ENCODE assay signal across 27 cellular contexts in the genomic region with DNA sequence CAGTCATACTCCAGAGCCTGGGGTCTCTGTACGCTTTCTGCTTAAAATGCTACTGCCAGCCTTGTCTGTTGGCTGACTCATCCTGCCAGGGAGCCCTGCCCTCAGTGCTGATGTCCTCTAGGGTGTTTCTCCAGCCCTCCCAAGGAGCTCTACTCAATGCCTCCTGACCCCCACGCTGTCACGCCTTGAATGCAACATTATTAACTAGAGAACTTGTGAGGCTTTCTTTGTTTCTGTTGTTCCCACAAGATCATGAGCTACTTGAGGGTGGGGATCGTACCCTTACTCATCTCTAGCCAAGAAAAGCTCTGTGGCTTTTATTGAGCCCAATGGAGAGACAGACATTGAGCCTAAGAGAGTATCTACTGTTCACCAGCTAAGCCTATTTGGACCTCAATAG.
"Had no signal": no experiment of that assay in that cellular context is flagged by ENCODE, and none has a peak within 500 bp of the region (broad histone marks: within the 10 kb centered on the region; RNA-seq: fewer than 3 reads in every experiment).

No MANE protein-coding gene starts in this region.

- H3K36me3 ChIP-seq: colonic mucosa, esophagus muscularis mucosa, gastroesophageal sphincter, left lung, lower lobe of right lung, neural progenitor cell, pancreas, prostate gland, right lobe of liver, spleen, stomach, thoracic aorta had no signal

- H3K9ac ChIP-seq: neural progenitor cell had no signal

- H3K9me3 Mint-ChIP-seq: memory B cell; mesothelial cell of epicardium; natural killer cell; stimulated activated memory B cell treated with anti-CD40 and anti-IgM and Interleukin-4, amounts not matched to agents 10 μg/mL and 1 μg/mL and 100 μg/mL, for 72 hours had no signal

- ATAC-seq: gastroesophageal sphincter; lower lobe of right lung; natural killer cell; stimulated activated memory B cell treated with anti-CD40 and anti-IgM and Interleukin-4, amounts not matched to agents 10 μg/mL and 1 μg/mL and 100 μg/mL, for 72 hours had no signal

- H3K27ac ChIP-seq: colonic mucosa, epithelial cell of prostate, esophagus muscularis mucosa, gastroesophageal sphincter, hepatocyte, left lung, lower lobe of right lung, neural progenitor cell, pancreas, prostate gland, right lobe of liver, stomach, thoracic aorta had no signal

- H3K36me3 Mint-ChIP-seq: natural killer cell had no signal

- H3K4me3 ChIP-seq: colonic mucosa, esophagus muscularis mucosa, gastroesophageal sphincter, hepatocyte, left lung, lower lobe of right lung, neural progenitor cell, pancreas, prostate gland, right lobe of liver, spleen, stomach, thoracic aorta had no signal

- H2AFZ ChIP-seq: hepatocyte, neural progenitor cell had no signal

- H3K27me3 ChIP-seq: colonic mucosa, esophagus muscularis mucosa, gastroesophageal sphincter, hepatocyte, left lung, neural progenitor cell, pancreas, right lobe of liver, spleen, stomach had no signal

- H3K4me3 Mint-ChIP-seq: memory B cell; mesothelial cell of epicardium; natural killer cell; neural progenitor cell; stimulated activated memory B cell treated with anti-CD40 and anti-IgM and Interleukin-4, amounts not matched to agents 10 μg/mL and 1 μg/mL and 100 μg/mL, for 72 hours had no signal

- DNase-seq: caudate nucleus; colonic mucosa; effector CD4-positive, alpha-beta T cell; left lung; lower lobe of right lung; natural killer cell; nucleus accumbens; pancreas; retina; right lobe of liver; spleen; stimulated activated CD4-positive, alpha-beta T cell treated with anti-CD3 and anti-CD28 coated beads, Interleukin-15, amount 100 ng/mL, for 24 hours; stimulated activated CD4-positive, alpha-beta T cell treated with anti-CD3 and anti-CD28 coated beads, Interleukin-1b, Interleukin-23, amount 100 ng/mL, for 48 hours; stimulated activated CD4-positive, alpha-beta T cell treated with anti-CD3 and anti-CD28 coated beads, Interleukin-4, amount 100 ng/mL, for 24 hours; stomach; substantia nigra; trophoblast cell had no signal

- H3K4me2 ChIP-seq: hepatocyte, neural progenitor cell had no signal

- H3K9me3 ChIP-seq: colonic mucosa, esophagus muscularis mucosa, gastroesophageal sphincter, left lung, lower lobe of right lung, pancreas, prostate gland, right lobe of liver, stomach, thoracic aorta had no signal

- H3K27me3 Mint-ChIP-seq: memory B cell; stimulated activated memory B cell treated with anti-CD40 and anti-IgM and Interleukin-4, amounts not matched to agents 10 μg/mL and 1 μg/mL and 100 μg/mL, for 72 hours had no signal

- H3K4me1 ChIP-seq: colonic mucosa, pancreas, prostate gland, right lobe of liver had no signal

- H3K27ac Mint-ChIP-seq: memory B cell; mesothelial cell of epicardium; natural killer cell; neural progenitor cell; stimulated activated memory B cell treated with anti-CD40 and anti-IgM and Interleukin-4, amounts not matched to agents 10 μg/mL and 1 μg/mL and 100 μg/mL, for 72 hours had no signal
